Comparison of ENCODE assay signal across 10 cellular contexts in genomic region chr7:22884911-22885823, GRCh38.
DNase-seq lines count a peak whose midpoint lies in the region; ATAC-seq and TF ChIP-seq lines count a peak whose summit lies in the region.
"Had no signal": no experiment of that assay in that cellular context is flagged by ENCODE, and none has a peak within 500 bp of the region (broad histone marks: within the 10 kb centered on the region; RNA-seq: fewer than 3 reads in every experiment).

No MANE protein-coding gene starts in this region.

- peak; percentile 62 for ATAC-seq in GM18868 (IDR thresholded peaks at IDR 0.05; ENCODE audit: unreplicated experiment)
- ATAC-seq in GM21786 (IDR thresholded peaks at IDR 0.05; ENCODE audit: unreplicated experiment): peak; percentile 46
- peak; percentile 24 for ATAC-seq in HG03575 (IDR thresholded peaks at IDR 0.05; ENCODE audit: extremely low read depth, insufficient number of reproducible peaks, low FRiP score, unreplicated experiment)
- ATAC-seq in right lobe of liver: no peak

- DNase-seq in fibroblast of peridontal ligament (ENCODE audit: extremely low read depth) (peak; percentile 26), HK-2 (ENCODE audit: unreplicated experiment) (no peak), right lobe of liver (no peak)
- DNase-seq in activated CD4-positive, CD25-positive, alpha-beta regulatory T cell treated with anti-CD3 and anti-CD28 coated beads, Interleukin-2, amount 50 U/mL, for 72 hours: no peak
- DNase-seq: cortex of kidney, H7, lower lobe of right lung had no signal

- H3K4me1 ChIP-seq in right lobe of liver: no peaks in the 10 kb centered on the region

- TF ChIP-seq POLR2A in right lobe of liver (IDR thresholded peaks at IDR 0.05): no peak

- H3K27ac ChIP-seq in right lobe of liver: no peak overlapping the region
- H3K27ac ChIP-seq: lower lobe of right lung had no signal

- no peaks in the 10 kb centered on the region for H3K9me3 ChIP-seq in right lobe of liver
- H3K9me3 ChIP-seq: lower lobe of right lung had no signal

- TF ChIP-seq CTCF in right lobe of liver (IDR thresholded peaks at IDR 0.05): no peak

- H3K36me3 ChIP-seq in right lobe of liver: no peaks in the 10 kb centered on the region
- H3K36me3 ChIP-seq: lower lobe of right lung had no signal

- intact Hi-C loops in right lobe of liver (cut with DNase I): no loop called here

- H3K4me3 ChIP-seq in right lobe of liver: no peak overlapping the region
- H3K4me3 ChIP-seq: lower lobe of right lung had no signal

- no peaks in the 10 kb centered on the region for H3K27me3 ChIP-seq in right lobe of liver

- 58% methylated on average over 5 of the region's 5 CpGs for WGBS in right lobe of liver (ENCODE audit: insufficient coverage, low coverage, low lambda C conversion rate, missing lambda C conversion rate)

Comparison
In these comparisons a context has a peak if more than half of its experiments do, and no peak if none do; other contexts are left out.
1. ATAC-seq: peak in GM18868 (single experiment), GM21786 (single experiment) and HG03575 (single experiment); none in right lobe of liver (0 of 4).